ENCODE assay signal across 22 cellular contexts in genomic region chr12:47312147-47312546, GRCh38.
"Had no signal": no experiment of that assay in that cellular context is flagged by ENCODE, and none has a peak within 500 bp of the region (broad histone marks: within the 10 kb centered on the region; RNA-seq: fewer than 3 reads in every experiment).

No MANE protein-coding gene starts in this region.

- ATAC-seq: gastrocnemius medialis; sciatic nerve; stimulated activated effector memory CD8-positive, alpha-beta T cell treated with anti-CD3 and anti-CD28 coated beads, Interleukin-12 subunit alpha, Interleukin-12 subunit beta, amount 100 ng/mL, for 72 hours had no signal

- H3K36me3 Mint-ChIP-seq: stimulated activated effector memory CD8-positive, alpha-beta T cell treated with anti-CD3 and anti-CD28 coated beads, Interleukin-12 subunit alpha, Interleukin-12 subunit beta, amount 100 ng/mL, for 72 hours; type B pancreatic cell had no signal

- DNase-seq: activated CD4-positive, alpha-beta T cell treated with anti-CD3 and anti-CD28 coated beads, Interleukin-2, amount 50 U/mL, for 1 hour; activated CD4-positive, CD25-positive, alpha-beta regulatory T cell treated with anti-CD3 and anti-CD28 coated beads, Interleukin-2, amount 50 U/mL, for 72 hours; activated CD8-positive, alpha-beta memory T cell treated with anti-CD3 and anti-CD28 coated beads, Interleukin-2, amount 50 U/mL, for 48 hours; activated effector memory CD4-positive, alpha-beta T cell treated with anti-CD3 and anti-CD28 coated beads, Interleukin-2, amount 50 U/mL, for 16 hours; activated T-cell treated with anti-CD3 and anti-CD28 coated beads, Interleukin-2, amount 50 U/mL, for 48 hours; adrenal gland; cerebellar nuclear complex; cortex of kidney; effector CD4-positive, alpha-beta T cell; gastrocnemius medialis; head of caudate nucleus; stimulated activated CD4-positive, alpha-beta T cell treated with anti-CD3 and anti-CD28 coated beads, Interleukin-4, amount 100 ng/mL, for 24 hours; T-helper 1 cell; T-helper 9 cell; testis had no signal

- FAIRE-seq: astrocyte, keratinocyte, pancreas had no signal

- H3K9me3 Mint-ChIP-seq: type B pancreatic cell had no signal

- H3K4me3 Mint-ChIP-seq: stimulated activated effector memory CD8-positive, alpha-beta T cell treated with anti-CD3 and anti-CD28 coated beads, Interleukin-12 subunit alpha, Interleukin-12 subunit beta, amount 100 ng/mL, for 72 hours; type B pancreatic cell had no signal

- H3K27ac Mint-ChIP-seq: type B pancreatic cell had no signal

- H3K27me3 Mint-ChIP-seq: activated naive CD4-positive, alpha-beta T cell treated with anti-CD3 and anti-CD28 coated beads, Interleukin-2, amount 50 U/mL, for 24 hours; type B pancreatic cell had no signal
